In genomic region chr6:164791498-164791897, GRCh38 we compare ENCODE assay signal across 27 cellular contexts.
"Had no signal": no experiment of that assay in that cellular context is flagged by ENCODE, and none has a peak within 500 bp of the region (broad histone marks: within the 10 kb centered on the region; RNA-seq: fewer than 3 reads in every experiment).

No MANE protein-coding gene starts in this region.

- H3K4me3 ChIP-seq: psoas muscle, right lobe of liver, sigmoid colon, stomach, thoracic aorta, thyroid gland, tibial nerve, upper lobe of left lung, vagina had no signal

- H3K27ac ChIP-seq: neutrophil, parathyroid adenoma, psoas muscle, right lobe of liver, sigmoid colon, stomach, thoracic aorta, thyroid gland, tibial nerve, upper lobe of left lung, vagina had no signal

- H3K79me2 ChIP-seq: parathyroid adenoma had no signal

- H3K4me1 ChIP-seq: parathyroid adenoma, psoas muscle, right lobe of liver, sigmoid colon, stomach, thyroid gland, tibial nerve, upper lobe of left lung, vagina had no signal

- H3K9me3 ChIP-seq: neutrophil, psoas muscle, right lobe of liver, sigmoid colon, thoracic aorta, thyroid gland, tibial nerve, upper lobe of left lung, vagina had no signal

- DNase-seq: naive thymus-derived CD8-positive, alpha-beta T cell; nephron progenitor cell; nucleus accumbens; posterior cingulate gyrus; psoas muscle; right cardiac atrium; right lobe of liver; sigmoid colon; small intestine; stimulated activated CD4-positive, alpha-beta T cell treated with anti-CD3 and anti-CD28 coated beads, Interleukin-15, amount 100 ng/mL, for 24 hours; stimulated activated CD4-positive, alpha-beta T cell treated with anti-CD3 and anti-CD28 coated beads, Interleukin-2, amount 100 ng/mL, for 24 hours; stimulated activated CD4-positive, alpha-beta T cell treated with anti-CD3 and anti-CD28 coated beads, Interleukin-2, amount 100 ng/mL, for 48 hours; stimulated activated CD4-positive, alpha-beta T cell treated with anti-CD3 and anti-CD28 coated beads, Interleukin-4, amount 100 ng/mL, for 24 hours; stimulated activated naive B cell treated with anti-CD40 and anti-IgM and Interleukin-4, amounts not matched to agents 10 μg/mL and 1 μg/mL and 100 μg/mL, for 72 hours; stimulated activated naive CD4-positive, alpha-beta T cell treated with Interleukin-2 at 50 U/mL for 16 hours; stomach; thyroid gland; trophoblast cell had no signal

- H3K36me3 ChIP-seq: neutrophil, right lobe of liver, sigmoid colon, stomach, thoracic aorta, thyroid gland, tibial nerve, upper lobe of left lung, vagina had no signal

- FAIRE-seq: urothelium cell line had no signal

- H2AFZ ChIP-seq: parathyroid adenoma had no signal

- H3K27me3 ChIP-seq: neutrophil, right lobe of liver, sigmoid colon, stomach, thyroid gland, tibial nerve, upper lobe of left lung, vagina had no signal

- ATAC-seq: naive thymus-derived CD8-positive, alpha-beta T cell; natural killer cell treated with Interleukin-12 subunit alpha and Interleukin-12 subunit beta and Interleukin-15 and Interleukin-18, amount 100 ng/mL, for 72 hours; psoas muscle; right cardiac atrium; right lobe of liver; stimulated activated effector memory CD8-positive, alpha-beta T cell treated with anti-CD3 and anti-CD28 coated beads, Interleukin-12 subunit alpha, Interleukin-12 subunit beta, amount 100 ng/mL, for 72 hours; stimulated activated naive B cell treated with anti-CD40 and anti-IgM and Interleukin-4, amounts not matched to agents 10 μg/mL and 1 μg/mL and 100 μg/mL, for 72 hours had no signal

- H3K9ac ChIP-seq: parathyroid adenoma had no signal
